ENCODE assay signal across 1 cellular context in genomic region chr17:78387982-78388941, GRCh38.
TF ChIP-seq lines count a peak whose summit lies in the region.

No MANE protein-coding gene starts in this region.

TF ChIP-seq in GM12878, 131 proteins besides CTCF, POLR2A, EP300 and RAD21 (continues in another document):
- TF ChIP-seq SUZ12 (IDR thresholded peaks at IDR 0.05; ENCODE audit: unreplicated experiment) (no peak), TAF1 (IDR thresholded peaks at IDR 0.05; ENCODE audit: borderline replicate concordance, low read depth, low read length) (no peak), ZBTB11 (CRISPR knock-in tag; IDR thresholded peaks at IDR 0.05) (no peak), FOXM1 (IDR thresholded peaks at IDR 0.05; ENCODE audit: low read depth, low read length) (peak; percentile 25; the same call in 1 of the 2 replicates), USF1 (IDR thresholded peaks at IDR 0.05; ENCODE audit: borderline replicate concordance, extremely low read length, insufficient read depth, low read depth, low read length) (no peak), TCF7 (IDR thresholded peaks at IDR 0.05; ENCODE audit: borderline replicate concordance) (no peak), ZBTB4 (CRISPR knock-in tag; IDR thresholded peaks at IDR 0.05) (no peak), ZNF384 (IDR thresholded peaks at IDR 0.05; ENCODE audit: borderline replicate concordance, low read depth, low read length) (0 out of 2 replicates have a peak, but pooled peaks have one; percentile 7), YY1 (IDR thresholded peaks at IDR 0.05; ENCODE audit: low read depth, low read length) (no peak), IRF3 (IDR thresholded peaks at IDR 0.05) (no peak), BCL11A (IDR thresholded peaks at IDR 0.05; ENCODE audit: low read depth, low read length) (0 out of 2 replicates have a peak, but pooled peaks have one; percentile 38), ASH2L (IDR thresholded peaks at IDR 0.05; ENCODE audit: borderline replicate concordance, low read depth) (no peak), IKZF2 (IDR thresholded peaks at IDR 0.05) (peak; percentile 76 to 78; a peak in 3 of 4 replicates), POLR2AphosphoS5 (IDR thresholded peaks at IDR 0.05; ENCODE audit: low read length) (no peak), SPI1 (IDR thresholded peaks at IDR 0.05; ENCODE audit: borderline replicate concordance, insufficient read depth, low read depth, low read length) (peak; percentile 98), ATF2 (IDR thresholded peaks at IDR 0.05; ENCODE audit: low read length) (peak; percentile 72; the same call in 1 of the 2 replicates), CHD1 (IDR thresholded peaks at IDR 0.05; ENCODE audit: low read depth, low read length) (no peak), E2F8 (IDR thresholded peaks at IDR 0.05; ENCODE audit: low read depth, partially characterized antibody) (no peak), BACH1 (IDR thresholded peaks at IDR 0.05; ENCODE audit: borderline replicate concordance) (no peak), HDAC6 (IDR thresholded peaks at IDR 0.05; ENCODE audit: unreplicated experiment) (no peak), ZBTB40 (IDR thresholded peaks at IDR 0.05; ENCODE audit: borderline replicate concordance) (no peak), ATF3 (IDR thresholded peaks at IDR 0.05; ENCODE audit: borderline replicate concordance, extremely low read depth, low read depth, low read length) (no peak), PAX5 (IDR thresholded peaks at IDR 0.05; ENCODE audit: borderline replicate concordance, low read depth, low read length) (no peak), RELA (IDR thresholded peaks at IDR 0.05; ENCODE audit: borderline replicate concordance, partially characterized antibody) (no peak), LARP7 (IDR thresholded peaks at IDR 0.05) (no peak), PRDM15 (CRISPR knock-in tag; IDR thresholded peaks at IDR 0.05) (no peak), NFIC (IDR thresholded peaks at IDR 0.05; ENCODE audit: low read depth, low read length) (peak; percentile 51; the same call in 1 of the 2 replicates), PKNOX1 (IDR thresholded peaks at IDR 0.05) (no peak), MEF2A (IDR thresholded peaks at IDR 0.05; ENCODE audit: insufficient read depth, low read depth, low read length) (peak; percentile 68), STAT1 (conservative IDR thresholded peaks at IDR 0.05) (no peak)
